Comparison of ENCODE assay signal across 1 cellular context in genomic region chr5:150789943-150790611, GRCh38.
A peak's percentile ranks its signal among the peaks of the same experiment; 100 is the strongest.
TF ChIP-seq lines count a peak whose summit lies in the region.

No MANE protein-coding gene starts in this region.

TF ChIP-seq in K562, 482 proteins besides CTCF, POLR2A, EP300 and RAD21 (continued from another document and continues in another):
- TF ChIP-seq, protein P1, sequence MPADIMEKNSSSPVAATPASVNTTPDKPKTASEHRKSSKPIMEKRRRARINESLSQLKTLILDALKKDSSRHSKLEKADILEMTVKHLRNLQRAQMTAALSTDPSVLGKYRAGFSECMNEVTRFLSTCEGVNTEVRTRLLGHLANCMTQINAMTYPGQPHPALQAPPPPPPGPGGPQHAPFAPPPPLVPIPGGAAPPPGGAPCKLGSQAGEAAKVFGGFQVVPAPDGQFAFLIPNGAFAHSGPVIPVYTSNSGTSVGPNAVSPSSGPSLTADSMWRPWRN (IDR thresholded peaks at IDR 0.05; ENCODE audit: low read depth) = no peak
- no peak for TF ChIP-seq TCF7L2 (IDR thresholded peaks at IDR 0.05; ENCODE audit: low read depth, low read length)
- no peak for TF ChIP-seq FIP1L1 (IDR thresholded peaks at IDR 0.05; ENCODE audit: low read depth, low read length, poor library complexity, severe bottlenecking)
- peak; percentile 2 for TF ChIP-seq FOS (IDR thresholded peaks at IDR 0.05; ENCODE audit: extremely low read depth, insufficient read length)
- TF ChIP-seq MTA3 (IDR thresholded peaks at IDR 0.05; ENCODE audit: borderline replicate concordance) = no peak
- no peak for TF ChIP-seq CAMTA2 (CRISPR knock-in tag; conservative IDR thresholded peaks at IDR 0.05)
- no peak for TF ChIP-seq ZNF316 (IDR thresholded peaks at IDR 0.05)
- no peak for TF ChIP-seq KDM5B (IDR thresholded peaks at IDR 0.05; ENCODE audit: insufficient replicate concordance, low read depth, low read length)
- TF ChIP-seq SMC3 (conservative IDR thresholded peaks at IDR 0.05; ENCODE audit: insufficient read depth, low read depth, low read length) = no peak
- no peak for TF ChIP-seq NFXL1 (CRISPR knock-in tag; IDR thresholded peaks at IDR 0.05)
- no peak for TF ChIP-seq SRF (CRISPR knock-in tag; IDR thresholded peaks at IDR 0.05)
- no peak for TF ChIP-seq SIN3A (IDR thresholded peaks at IDR 0.05; ENCODE audit: borderline replicate concordance in 2 of 2, control insufficient read depth in 1 of 2, low read depth in 2 of 2, low read length in 2 of 2)
- peak; percentile 95 for TF ChIP-seq RBM25 (IDR thresholded peaks at IDR 0.05; ENCODE audit: low read depth, low read length, severe bottlenecking)
- no peak for TF ChIP-seq GTF2E2 (tag; IDR thresholded peaks at IDR 0.05)
- no peak for TF ChIP-seq MIER1 (IDR thresholded peaks at IDR 0.05; ENCODE audit: low read depth)
- no peak for TF ChIP-seq ID3 (CRISPR knock-in tag; IDR thresholded peaks at IDR 0.05)
- no peak for TF ChIP-seq ID3 (tag; IDR thresholded peaks at IDR 0.05)
- TF ChIP-seq SMARCB1 (IDR thresholded peaks at IDR 0.05; ENCODE audit: insufficient read length, low read depth) = no peak
- TF ChIP-seq, protein P2, sequence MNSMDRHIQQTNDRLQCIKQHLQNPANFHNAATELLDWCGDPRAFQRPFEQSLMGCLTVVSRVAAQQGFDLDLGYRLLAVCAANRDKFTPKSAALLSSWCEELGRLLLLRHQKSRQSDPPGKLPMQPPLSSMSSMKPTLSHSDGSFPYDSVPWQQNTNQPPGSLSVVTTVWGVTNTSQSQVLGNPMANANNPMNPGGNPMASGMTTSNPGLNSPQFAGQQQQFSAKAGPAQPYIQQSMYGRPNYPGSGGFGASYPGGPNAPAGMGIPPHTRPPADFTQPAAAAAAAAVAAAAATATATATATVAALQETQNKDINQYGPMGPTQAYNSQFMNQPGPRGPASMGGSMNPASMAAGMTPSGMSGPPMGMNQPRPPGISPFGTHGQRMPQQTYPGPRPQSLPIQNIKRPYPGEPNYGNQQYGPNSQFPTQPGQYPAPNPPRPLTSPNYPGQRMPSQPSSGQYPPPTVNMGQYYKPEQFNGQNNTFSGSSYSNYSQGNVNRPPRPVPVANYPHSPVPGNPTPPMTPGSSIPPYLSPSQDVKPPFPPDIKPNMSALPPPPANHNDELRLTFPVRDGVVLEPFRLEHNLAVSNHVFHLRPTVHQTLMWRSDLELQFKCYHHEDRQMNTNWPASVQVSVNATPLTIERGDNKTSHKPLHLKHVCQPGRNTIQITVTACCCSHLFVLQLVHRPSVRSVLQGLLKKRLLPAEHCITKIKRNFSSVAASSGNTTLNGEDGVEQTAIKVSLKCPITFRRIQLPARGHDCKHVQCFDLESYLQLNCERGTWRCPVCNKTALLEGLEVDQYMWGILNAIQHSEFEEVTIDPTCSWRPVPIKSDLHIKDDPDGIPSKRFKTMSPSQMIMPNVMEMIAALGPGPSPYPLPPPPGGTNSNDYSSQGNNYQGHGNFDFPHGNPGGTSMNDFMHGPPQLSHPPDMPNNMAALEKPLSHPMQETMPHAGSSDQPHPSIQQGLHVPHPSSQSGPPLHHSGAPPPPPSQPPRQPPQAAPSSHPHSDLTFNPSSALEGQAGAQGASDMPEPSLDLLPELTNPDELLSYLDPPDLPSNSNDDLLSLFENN (IDR thresholded peaks at IDR 0.05; ENCODE audit: low read depth in 2 of 2, low read length in 2 of 2) = no peak
- TF ChIP-seq E2F1 (CRISPR knock-in tag; IDR thresholded peaks at IDR 0.05) = no peak
- TF ChIP-seq, protein P3, sequence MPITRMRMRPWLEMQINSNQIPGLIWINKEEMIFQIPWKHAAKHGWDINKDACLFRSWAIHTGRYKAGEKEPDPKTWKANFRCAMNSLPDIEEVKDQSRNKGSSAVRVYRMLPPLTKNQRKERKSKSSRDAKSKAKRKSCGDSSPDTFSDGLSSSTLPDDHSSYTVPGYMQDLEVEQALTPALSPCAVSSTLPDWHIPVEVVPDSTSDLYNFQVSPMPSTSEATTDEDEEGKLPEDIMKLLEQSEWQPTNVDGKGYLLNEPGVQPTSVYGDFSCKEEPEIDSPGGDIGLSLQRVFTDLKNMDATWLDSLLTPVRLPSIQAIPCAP (CRISPR knock-in tag; IDR thresholded peaks at IDR 0.05; ENCODE audit: borderline replicate concordance) = no peak
- TF ChIP-seq JUN (IDR thresholded peaks at IDR 0.05; ENCODE audit: borderline replicate concordance, low read depth, low read length) = peak; percentile 49; the same call in 1 of the 2 replicates
- no peak for TF ChIP-seq JUN (CRISPR knock-in tag; IDR thresholded peaks at IDR 0.05; ENCODE audit: borderline replicate concordance)
- TF ChIP-seq SMARCA4 (IDR thresholded peaks at IDR 0.05) = 0 out of 2 replicates have a peak, but pooled peaks have one; percentile 24
- TF ChIP-seq ZNF668 (CRISPR knock-in tag; IDR thresholded peaks at IDR 0.05) = no peak
- TF ChIP-seq, protein P4, sequence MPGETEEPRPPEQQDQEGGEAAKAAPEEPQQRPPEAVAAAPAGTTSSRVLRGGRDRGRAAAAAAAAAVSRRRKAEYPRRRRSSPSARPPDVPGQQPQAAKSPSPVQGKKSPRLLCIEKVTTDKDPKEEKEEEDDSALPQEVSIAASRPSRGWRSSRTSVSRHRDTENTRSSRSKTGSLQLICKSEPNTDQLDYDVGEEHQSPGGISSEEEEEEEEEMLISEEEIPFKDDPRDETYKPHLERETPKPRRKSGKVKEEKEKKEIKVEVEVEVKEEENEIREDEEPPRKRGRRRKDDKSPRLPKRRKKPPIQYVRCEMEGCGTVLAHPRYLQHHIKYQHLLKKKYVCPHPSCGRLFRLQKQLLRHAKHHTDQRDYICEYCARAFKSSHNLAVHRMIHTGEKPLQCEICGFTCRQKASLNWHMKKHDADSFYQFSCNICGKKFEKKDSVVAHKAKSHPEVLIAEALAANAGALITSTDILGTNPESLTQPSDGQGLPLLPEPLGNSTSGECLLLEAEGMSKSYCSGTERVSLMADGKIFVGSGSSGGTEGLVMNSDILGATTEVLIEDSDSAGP (CRISPR knock-in tag; IDR thresholded peaks at IDR 0.05) = no peak
- TF ChIP-seq TBL1XR1 (IDR thresholded peaks at IDR 0.05; ENCODE audit: low read length in 2 of 2) = no peak
- TF ChIP-seq POLR2AphosphoS2 (IDR thresholded peaks at IDR 0.05; ENCODE audit: low read length) = no peak
- TF ChIP-seq MCM5 (IDR thresholded peaks at IDR 0.05; ENCODE audit: low read depth) = no peak
- no peak for TF ChIP-seq ETS1 (conservative IDR thresholded peaks at IDR 0.05; ENCODE audit: control insufficient read depth, low read depth, low read length)
- TF ChIP-seq MEIS2 (IDR thresholded peaks at IDR 0.05; ENCODE audit: partially characterized antibody) = peak; percentile 74
- TF ChIP-seq, protein P5, sequence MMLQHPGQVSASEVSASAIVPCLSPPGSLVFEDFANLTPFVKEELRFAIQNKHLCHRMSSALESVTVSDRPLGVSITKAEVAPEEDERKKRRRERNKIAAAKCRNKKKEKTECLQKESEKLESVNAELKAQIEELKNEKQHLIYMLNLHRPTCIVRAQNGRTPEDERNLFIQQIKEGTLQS (IDR thresholded peaks at IDR 0.05) = peak; percentile 61
- TF ChIP-seq, protein P5 (CRISPR knock-in tag; conservative IDR thresholded peaks at IDR 0.05) = no peak
- no peak for TF ChIP-seq ZNF449 (CRISPR knock-in tag; IDR thresholded peaks at IDR 0.05)
- TF ChIP-seq ZNF76 (CRISPR knock-in tag; IDR thresholded peaks at IDR 0.05; ENCODE audit: borderline replicate concordance) = no peak
- TF ChIP-seq CHD4 (IDR thresholded peaks at IDR 0.05; ENCODE audit: insufficient read depth, insufficient replicate concordance, low read depth, low read length, poor library complexity, severe bottlenecking) = peak; percentile 76
- no peak for TF ChIP-seq PRMT5 (CRISPR knock-in tag; IDR thresholded peaks at IDR 0.05)
- TF ChIP-seq CHCHD3 (CRISPR knock-in tag; IDR thresholded peaks at IDR 0.05) = no peak
- TF ChIP-seq SLC30A9 (CRISPR knock-in tag; IDR thresholded peaks at IDR 0.05) = no peak
- TF ChIP-seq RBM22 (IDR thresholded peaks at IDR 0.05; ENCODE audit: low read depth, low read length, poor library complexity, severe bottlenecking) = no peak
- TF ChIP-seq HDAC1 (IDR thresholded peaks at IDR 0.05) = no peak
